27 cellular contexts compared by ENCODE assay signal in genomic region chr5:180287404-180287803, GRCh38. TPM values are rescaled to one million over a fixed set of nuclear protein-coding genes. Genes with fewer than 3 reads are reported as not detected.
A peak's percentile ranks its signal among the peaks of the same experiment; 100 is the strongest.
DNase-seq lines count a peak whose midpoint lies in the region; ATAC-seq and TF ChIP-seq lines count a peak whose summit lies in the region.
"Had no signal": no experiment of that assay in that cellular context is flagged by ENCODE, and none has a peak within 500 bp of the region (broad histone marks: within the 10 kb centered on the region; RNA-seq: fewer than 3 reads in every experiment).

No MANE protein-coding gene starts in this region.

- H3K9me3 ChIP-seq in BLaER1 treated with 17β-estradiol and CSF1 and Interleukin-3, amounts not matched to agents 10 nM and 100 nM (replicated peaks in 1 of 11), result peaks cover 0 to 13% (median 6%) of the 10 kb centered on the region in 11 experiments; a peak in 13 of 22 replicates
- H3K9me3 ChIP-seq: BE2C, SK-N-SH had no signal

- H3K4me2 ChIP-seq in BLaER1 treated with 17β-estradiol and CSF1 and Interleukin-3, amounts not matched to agents 10 nM and 100 nM, result peak overlapping the region in 8 of 11 experiments; percentile 6 to 53 (median 31); a peak in 9 of 22 replicates
- H3K4me2 ChIP-seq: GM23338, PC-9, SK-N-SH had no signal

- no peak for ATAC-seq in HG03159 (IDR thresholded peaks at IDR 0.05; ENCODE audit: unreplicated experiment)
- no peak for ATAC-seq in activated CD8-positive, alpha-beta T cell treated with anti-CD3 and anti-CD28 coated beads, Interleukin-2, amount 10 ng/mL, durations not matched to agents 7 days and 5 days
- ATAC-seq: GM12878, GM23338, HepG2, K562 had no signal

- peaks cover 18% of the 10 kb centered on the region for H3K9me3 Mint-ChIP-seq in Calu3 (ENCODE audit: low read depth, unreplicated experiment)
- no peaks in the 10 kb centered on the region for H3K9me3 Mint-ChIP-seq in neural crest cell
- no peaks in the 10 kb centered on the region for H3K9me3 Mint-ChIP-seq in activated CD8-positive, alpha-beta T cell treated with anti-CD3 and anti-CD28 coated beads, Interleukin-2, amount 10 ng/mL, durations not matched to agents 7 days and 5 days (ENCODE audit: insufficient read depth)

- H4K20me1 ChIP-seq in BLaER1 treated with 17β-estradiol and CSF1 and Interleukin-3, amounts not matched to agents 10 nM and 100 nM, result peaks cover 26 to 81% (median 39%) of the 10 kb centered on the region in 11 experiments; a peak in 21 of 22 replicates

- H3K4me3 Mint-ChIP-seq in Calu3 (ENCODE audit: low read depth, unreplicated experiment) (no peak overlapping the region), neural crest cell (peak overlapping the region; percentile 10)
- no peak overlapping the region for H3K4me3 Mint-ChIP-seq in activated CD8-positive, alpha-beta T cell treated with anti-CD3 and anti-CD28 coated beads, Interleukin-2, amount 10 ng/mL, durations not matched to agents 7 days and 5 days
- H3K4me3 Mint-ChIP-seq: GM23338 had no signal

- BruUV-seq in Calu3 (replicated peaks; lab: Mats Ljungman, UMichigan), result no TSS peak

- DNase-seq in Calu3, result no peak
- DNase-seq in neural crest cell (ENCODE audit: low read depth, low spot score), result no peak
- no peak for DNase-seq in caudate nucleus (lab: John Stamatoyannopoulos, UW)
- no peak for DNase-seq in activated CD8-positive, alpha-beta T cell treated with anti-CD3 and anti-CD28 coated beads, Interleukin-2, amount 10 ng/mL, durations not matched to agents 7 days and 5 days
- DNase-seq: CD4-positive, CD25-positive, alpha-beta regulatory T cell; COR-L47; DND-41; HCEC 1CT; MG63; NCI-H1105 treated with DMSO at 0.1 percent for 48 hours; NCI-H1694; NCI-H2081 treated with DMSO at 0.1 percent for 48 hours; NCI-H2171 treated with DMSO at 0.1 percent for 48 hours; NCI-H526; PC-9; RPMI8226; SHP77 had no signal

- CTCF ChIA-PET in Calu3 (lab: Charles Lee), result no interaction called here
- CTCF ChIA-PET in activated CD8-positive, alpha-beta T cell treated with anti-CD3 and anti-CD28 coated beads, Interleukin-2, amount 10 ng/mL, durations not matched to agents 7 days and 5 days (lab: Charles Lee), result interaction anchor here (1.1 kb wide), 1 partner anchor 42 kb away, joined by 4 read pairs; no protein-coding TSS in a partner anchor

- peaks cover 48% of the 10 kb centered on the region for H3K36me3 Mint-ChIP-seq in Calu3 (ENCODE audit: insufficient read depth, unreplicated experiment)
- H3K36me3 Mint-ChIP-seq in neural crest cell (ENCODE audit: low read depth), result peaks cover 19% of the 10 kb centered on the region
- peaks cover 46% of the 10 kb centered on the region for H3K36me3 Mint-ChIP-seq in activated CD8-positive, alpha-beta T cell treated with anti-CD3 and anti-CD28 coated beads, Interleukin-2, amount 10 ng/mL, durations not matched to agents 7 days and 5 days (ENCODE audit: low read depth)

- peaks cover 19% of the 10 kb centered on the region for H3K4me1 Mint-ChIP-seq in Calu3 (ENCODE audit: low read depth, unreplicated experiment)
- H3K4me1 Mint-ChIP-seq in neural crest cell, result peaks cover 23% of the 10 kb centered on the region
- peaks cover 12% of the 10 kb centered on the region for H3K4me1 Mint-ChIP-seq in activated CD8-positive, alpha-beta T cell treated with anti-CD3 and anti-CD28 coated beads, Interleukin-2, amount 10 ng/mL, durations not matched to agents 7 days and 5 days (ENCODE audit: low read depth)

- H3K9ac ChIP-seq in BLaER1 treated with 17β-estradiol and CSF1 and Interleukin-3, amounts not matched to agents 10 nM and 100 nM, result 0 out of 22 replicates have a peak overlapping the region, but pooled peaks of 1 of the 11 experiments have one; percentile 13
- H3K9ac ChIP-seq: SK-N-SH had no signal

- H3K27ac Mint-ChIP-seq in Calu3 (ENCODE audit: unreplicated experiment), result peak overlapping the region; percentile 5
- no peak overlapping the region for H3K27ac Mint-ChIP-seq in neural crest cell (ENCODE audit: unreplicated experiment)
- no peak overlapping the region for H3K27ac Mint-ChIP-seq in activated CD8-positive, alpha-beta T cell treated with anti-CD3 and anti-CD28 coated beads, Interleukin-2, amount 10 ng/mL, durations not matched to agents 7 days and 5 days
- H3K27ac Mint-ChIP-seq: GM23338 had no signal

- no peak for TF ChIP-seq CTCF in Calu3 (IDR thresholded peaks at IDR 0.05; ENCODE audit: unreplicated experiment)
- no peak for TF ChIP-seq CTCF in VCaP (conservative IDR thresholded peaks at IDR 0.05)
- no peak for TF ChIP-seq CTCF in neural crest cell (conservative IDR thresholded peaks at IDR 0.05)

- peaks cover 20 to 56% (median 49%) of the 10 kb centered on the region in 11 experiments for H3K36me3 ChIP-seq in BLaER1 treated with 17β-estradiol and CSF1 and Interleukin-3, amounts not matched to agents 10 nM and 100 nM

- H3K27ac ChIP-seq in BLaER1 treated with 17β-estradiol and CSF1 and Interleukin-3, amounts not matched to agents 10 nM and 100 nM, result no peak overlapping the region
- H3K27ac ChIP-seq in VCaP (peak overlapping the region; percentile 97), caudate nucleus (ENCODE audit: low read depth, low read length) (no peak overlapping the region)
- H3K27ac ChIP-seq: HL-60, PC-9 had no signal

- intact Hi-C loops in Calu3 (cut with micrococcal nuclease; ENCODE audit: unreplicated experiment), result no loop called here

- H3K4me3 ChIP-seq in BLaER1 treated with 17β-estradiol and CSF1 and Interleukin-3, amounts not matched to agents 10 nM and 100 nM, result no peak overlapping the region
- H3K4me3 ChIP-seq: GM12878, GM23338, K562, MG63, PC-9 had no signal

- H3K27me3 ChIP-seq in BLaER1 treated with 17β-estradiol and CSF1 and Interleukin-3, amounts not matched to agents 10 nM and 100 nM, result no peaks in the 10 kb centered on the region
- H3K27me3 ChIP-seq: BE2C, MG63 had no signal

- peaks cover 18 to 64% (median 30%) of the 10 kb centered on the region in 10 experiments for H3K4me1 ChIP-seq in BLaER1 treated with 17β-estradiol and CSF1 and Interleukin-3, amounts not matched to agents 10 nM and 100 nM

- H3K27me3 Mint-ChIP-seq in Calu3 (ENCODE audit: unreplicated experiment), result no peaks in the 10 kb centered on the region
- no peaks in the 10 kb centered on the region for H3K27me3 Mint-ChIP-seq in neural crest cell (ENCODE audit: low read depth)
- no peaks in the 10 kb centered on the region for H3K27me3 Mint-ChIP-seq in activated CD8-positive, alpha-beta T cell treated with anti-CD3 and anti-CD28 coated beads, Interleukin-2, amount 10 ng/mL, durations not matched to agents 7 days and 5 days (ENCODE audit: low read depth)

- POLR2A ChIA-PET in activated CD8-positive, alpha-beta T cell treated with anti-CD3 and anti-CD28 coated beads, Interleukin-2, amount 10 ng/mL, durations not matched to agents 7 days and 5 days (lab: Charles Lee), result no interaction called here

RNA-seq across cellular contexts. Expression of gene MAPK9, which starts 4.5 kb away (rescaled TPM):
- 63.3 and 65.4 TPM in 2 replicates for total RNA-seq in Calu3 (2022)
- 36.1 and 36.8 TPM in 2 replicates for total RNA-seq in neural crest cell
- total RNA-seq in activated CD8-positive, alpha-beta T cell treated with anti-CD3 and anti-CD28 coated beads, Interleukin-2, amount 10 ng/mL, durations not matched to agents 7 days and 5 days, result 10 to 100 TPM; 42.6 to 44.6 TPM
